Comparison of ENCODE assay signal across 18 cellular contexts in the genomic region with DNA sequence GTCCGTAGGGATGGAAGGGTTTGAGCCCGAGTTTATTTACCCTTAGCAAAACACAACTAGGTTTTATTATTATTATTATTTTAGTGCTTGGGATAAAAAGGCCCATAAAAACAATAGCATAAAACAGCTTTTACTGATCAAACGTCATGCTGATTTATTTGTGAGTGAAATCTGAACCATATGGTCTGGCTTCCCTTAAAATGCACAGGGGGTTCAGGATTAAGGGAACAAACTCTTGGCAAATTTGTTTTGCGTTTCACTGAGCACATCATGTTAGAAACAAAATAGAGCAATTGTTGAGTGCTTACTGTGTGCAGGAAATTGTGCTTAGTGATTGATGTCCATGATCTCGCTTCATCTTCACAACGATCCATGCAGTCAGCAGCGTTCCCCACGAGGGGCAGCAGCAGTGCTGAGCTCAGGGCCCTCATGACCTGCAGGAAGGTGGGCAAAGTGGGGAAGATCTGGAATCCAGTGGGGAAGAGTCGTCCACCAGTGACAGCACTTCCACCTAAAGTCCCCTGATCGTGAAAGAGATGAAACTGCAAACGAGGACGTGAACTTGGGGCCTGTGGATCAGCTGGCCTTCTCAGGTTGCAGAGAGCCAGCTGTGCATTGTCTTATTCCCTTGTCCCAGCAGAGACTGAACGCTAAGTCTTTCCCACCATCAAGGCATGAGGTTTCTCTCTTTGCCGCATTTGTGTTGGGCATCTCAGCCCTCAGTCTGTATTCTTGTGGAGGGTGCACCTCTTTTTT.
DNase-seq lines count a peak whose midpoint lies in the region; ATAC-seq, FAIRE-seq and TF ChIP-seq lines count a peak whose summit lies in the region.
"Had no signal": no experiment of that assay in that cellular context is flagged by ENCODE, and none has a peak within 500 bp of the region (broad histone marks: within the 10 kb centered on the region; RNA-seq: fewer than 3 reads in every experiment).

No MANE protein-coding gene starts in this region.

- ATAC-seq in heart right ventricle = no peak
- ATAC-seq in HG03432 (IDR thresholded peaks at IDR 0.05; ENCODE audit: unreplicated experiment) = no peak

- H3K27ac ChIP-seq in cardiac muscle cell = peak overlapping the region; percentile 70
- H3K27ac ChIP-seq in heart right ventricle = no peak overlapping the region
- no peak overlapping the region for H3K27ac ChIP-seq in brain microvascular endothelial cell
- H3K27ac ChIP-seq in mesenchymal stem cell (ENCODE audit: low read length, poor library complexity, severe bottlenecking) = peak overlapping the region; percentile 27
- no peak overlapping the region for H3K27ac ChIP-seq in small intestine (ENCODE audit: low read depth in 1 of 2, low read length in 1 of 2)
- H3K27ac ChIP-seq: A549, C4-2B, PC-9, SJCRH30 had no signal

- in situ Hi-C loops in brain microvascular endothelial cell (cut with HindIII; ENCODE audit: low pct_ligation_motif_present, low sequenced_read_pairs) = no loop called here

- no peak overlapping the region for H3K4me2 ChIP-seq in mesenchymal stem cell (ENCODE audit: low read length, poor library complexity, severe bottlenecking)
- H3K4me2 ChIP-seq: A549, PC-9 had no signal

- no peak overlapping the region for H2BK12ac ChIP-seq in mesenchymal stem cell (ENCODE audit: low read length in 2 of 2)

- H3K4ac ChIP-seq in mesenchymal stem cell (ENCODE audit: low read depth in 1 of 2, low read length in 2 of 2) = no peak overlapping the region

- H3K27me3 ChIP-seq in cardiac muscle cell (no peaks in the 10 kb centered on the region), heart right ventricle (peaks cover 0 to 34% (median 4%) of the 10 kb centered on the region in 7 donors), brain microvascular endothelial cell (replicated peaks) (no peaks in the 10 kb centered on the region), mesenchymal stem cell (ENCODE audit: control insufficient read depth in 1 of 2, insufficient read depth in 1 of 2, low read length in 2 of 2) (peaks cover 0 to 5% of the 10 kb centered on the region in 2 experiments), small intestine (ENCODE audit: control insufficient read depth in 2 of 2, insufficient read depth in 2 of 2, low read length in 2 of 2) (peaks cover 0 to 2% of the 10 kb centered on the region in 2 donors)
- H3K27me3 ChIP-seq: SJCRH30 had no signal

- H3K23ac ChIP-seq in mesenchymal stem cell (ENCODE audit: low read length in 2 of 2) = no peak overlapping the region

- no peak overlapping the region for H2AK5ac ChIP-seq in mesenchymal stem cell (ENCODE audit: low read length, severe bottlenecking)

- peaks cover 3% of the 10 kb centered on the region for H3K36me3 ChIP-seq in cardiac muscle cell
- no peaks in the 10 kb centered on the region for H3K36me3 ChIP-seq in heart right ventricle
- H3K36me3 ChIP-seq in brain microvascular endothelial cell (replicated peaks) = no peaks in the 10 kb centered on the region
- no peaks in the 10 kb centered on the region for H3K36me3 ChIP-seq in mesenchymal stem cell (ENCODE audit: control insufficient read depth in 1 of 2, insufficient read depth in 2 of 2, low read depth in 1 of 2, low read length in 2 of 2)
- no peaks in the 10 kb centered on the region for H3K36me3 ChIP-seq in small intestine (ENCODE audit: control insufficient read depth in 2 of 2, insufficient read depth in 2 of 2, low read length in 2 of 2)

- WGBS in heart right ventricle, 2 donors = 84 to 87% methylated on average over 14 of the region's 14 CpGs
- WGBS in mesenchymal stem cell = 88% methylated on average over 12 of the region's 14 CpGs
- WGBS in small intestine, 3 donors = 82 to 85% (median 84%) methylated on average over 14 of the region's 14 CpGs

- H3K9ac ChIP-seq in mesenchymal stem cell (ENCODE audit: low read length) = no peak overlapping the region

- H3K4me3 ChIP-seq in cardiac muscle cell (no peak overlapping the region), heart right ventricle (no peak overlapping the region), brain microvascular endothelial cell (ENCODE audit: low read depth, low read length) (no peak overlapping the region), mesenchymal stem cell (ENCODE audit: insufficient read depth in 1 of 2, low read depth in 1 of 2, low read length in 2 of 2) (no peak overlapping the region), small intestine (ENCODE audit: low read depth in 1 of 2, low read length in 2 of 2) (no peak overlapping the region)
- H3K4me3 ChIP-seq: A549, PC-9, SJCRH30 had no signal

- H3K4me1 ChIP-seq in cardiac muscle cell (ENCODE audit: low read depth) (peaks cover 12% of the 10 kb centered on the region), heart right ventricle (no peaks in the 10 kb centered on the region), mesenchymal stem cell (ENCODE audit: control insufficient read depth, insufficient read depth, low read depth, low read length) (peaks cover 4% of the 10 kb centered on the region), small intestine (ENCODE audit: control insufficient read depth in 2 of 2, insufficient read depth in 1 of 2, low read depth in 1 of 2, low read length in 1 of 2) (no peaks in the 10 kb centered on the region)
- H3K4me1 ChIP-seq: A549 had no signal

- no peak overlapping the region for H3K14ac ChIP-seq in mesenchymal stem cell (ENCODE audit: low read length in 2 of 2)

- H2BK120ac ChIP-seq in mesenchymal stem cell (ENCODE audit: low read depth, low read length) = no peak overlapping the region

- H2AFZ ChIP-seq in mesenchymal stem cell (ENCODE audit: low read depth, low read length) = no peak overlapping the region
- H2AFZ ChIP-seq: PC-9 had no signal

- no peak overlapping the region for H3K18ac ChIP-seq in mesenchymal stem cell (ENCODE audit: low read depth in 1 of 2, low read length in 2 of 2)

- FAIRE-seq in small intestine (lab: Jason Lieb, UNC) = no peak
- no peak for FAIRE-seq in GM12892 (lab: Jason Lieb, UNC)
- FAIRE-seq: A549 had no signal

- no peaks in the 10 kb centered on the region for H3K9me3 ChIP-seq in cardiac muscle cell (ENCODE audit: low read depth)
- no peaks in the 10 kb centered on the region for H3K9me3 ChIP-seq in heart right ventricle
- no peaks in the 10 kb centered on the region for H3K9me3 ChIP-seq in mesenchymal stem cell (ENCODE audit: control insufficient read depth, low read length)
- no peaks in the 10 kb centered on the region for H3K9me3 ChIP-seq in small intestine (ENCODE audit: control insufficient read depth, low read depth)
- H3K9me3 ChIP-seq: A549, SJCRH30 had no signal

- intact Hi-C loops in heart right ventricle (cut with DNase I) = no loop called here

- no peak overlapping the region for H2BK15ac ChIP-seq in mesenchymal stem cell (ENCODE audit: low read depth, poor library complexity, severe bottlenecking)

- TF ChIP-seq CTCF in cardiac muscle cell (IDR thresholded peaks at IDR 0.05; ENCODE audit: low read depth, low read length) (no peak), heart right ventricle (IDR thresholded peaks at IDR 0.05) (no peak), brain microvascular endothelial cell (IDR thresholded peaks at IDR 0.05; ENCODE audit: low read depth, low read length, missing control alignments) (peak; percentile 19)

- H2BK5ac ChIP-seq in mesenchymal stem cell (ENCODE audit: low read depth, low read length, poor library complexity, severe bottlenecking) = no peak overlapping the region

- DNase-seq in cardiac muscle cell (ENCODE audit: low read depth in 1 of 2, low spot score in 1 of 2) (no peak), heart right ventricle (no peak), brain microvascular endothelial cell (no peak), mesenchymal stem cell (no peak), NCI-H774 (lab: John Stamatoyannopoulos, UW) (no peak), small intestine (no peak), GM12892 (ENCODE audit: insufficient read length) (no peak)
- DNase-seq: DMS153, EL, GOT3, KG1, NCI-H1436 treated with DMSO at 0.1 percent for 48 hours, NCI-H2029 treated with DMSO at 0.1 percent for 48 hours, PC-9 had no signal

- no peak overlapping the region for H4K8ac ChIP-seq in mesenchymal stem cell (ENCODE audit: low read length)

- TF ChIP-seq POLR2A in GM12892 (IDR thresholded peaks at IDR 0.05; ENCODE audit: low read depth, low read length) = no peak

- H3K79me1 ChIP-seq in mesenchymal stem cell (replicated peaks; ENCODE audit: low read length, poor library complexity, severe bottlenecking) = no peaks in the 10 kb centered on the region

- H4K91ac ChIP-seq in mesenchymal stem cell (ENCODE audit: low read length) = no peak overlapping the region

Comparison
In these comparisons a context has a peak if more than half of its experiments do, and no peak if none do; other contexts are left out.
1. H3K27ac ChIP-seq: peak in cardiac muscle cell (single experiment) and mesenchymal stem cell (single experiment); none in heart right ventricle (0 of 10), brain microvascular endothelial cell (single experiment) and small intestine (0 of 2).